8 cellular contexts compared by ENCODE assay signal in genomic region chr1:202968895-202969295, GRCh38. TPM values are rescaled to one million over a fixed set of nuclear protein-coding genes. Genes with fewer than 3 reads are reported as not detected.
DNase-seq lines count a peak whose midpoint lies in the region; ATAC-seq and TF ChIP-seq lines count a peak whose summit lies in the region.

No MANE protein-coding gene starts in this region.

- no peaks in the 10 kb centered on the region; the same call in 1 of the 2 replicates for H3F3A ChIP-seq in DOHH2 (ENCODE audit: control insufficient read depth, insufficient read depth)

- 27% methylated on average over 5 of the region's 5 CpGs for WGBS in suprapubic skin

- DNase-seq in LHCN-M2 (ENCODE audit: low read depth) (peak; percentile 71), SIG-M5 (lab: John Stamatoyannopoulos, UW) (peak; percentile 100), cerebellar cortex (ENCODE audit: low spot score) (peak; percentile 77), left lung (peak in 1 of 2 donors; percentile 64), suprapubic skin (ENCODE audit: low spot score in 2 of 2) (no peak)

- no peak for TF ChIP-seq POLR2A in suprapubic skin (IDR thresholded peaks at IDR 0.05)
- TF ChIP-seq POLR2A in GM18505 (IDR thresholded peaks at IDR 0.05; ENCODE audit: borderline replicate concordance, extremely low read depth, insufficient read depth, insufficient read length), result no peak

- H3K27me3 ChIP-seq in DOHH2 (ENCODE audit: control insufficient read depth, low read length) (peaks cover 3% of the 10 kb centered on the region; the same call in 1 of the 2 replicates), left lung (no peaks in the 10 kb centered on the region), suprapubic skin (no peaks in the 10 kb centered on the region)

- intact Hi-C loops in left lung (cut with DNase I), result no loop called here

- no peaks in the 10 kb centered on the region for H4K20me1 ChIP-seq in DOHH2 (ENCODE audit: control insufficient read depth, insufficient read depth, low read depth, low read length)

- no peaks in the 10 kb centered on the region for H3K36me3 ChIP-seq in DOHH2 (ENCODE audit: control insufficient read depth, low read length)
- peaks cover 0 to 14% of the 10 kb centered on the region in 2 donors for H3K36me3 ChIP-seq in left lung
- H3K36me3 ChIP-seq in suprapubic skin, result peaks cover 6% of the 10 kb centered on the region

- TF ChIP-seq EP300 in suprapubic skin (IDR thresholded peaks at IDR 0.05), result no peak

- H3K4me3 ChIP-seq in DOHH2 (ENCODE audit: low read length) (peak overlapping the region; percentile 76), left lung (no peak overlapping the region), suprapubic skin (no peak overlapping the region)

- peaks cover 6% of the 10 kb centered on the region for H3K79me2 ChIP-seq in DOHH2 (ENCODE audit: control insufficient read depth, low read length)

- no peaks in the 10 kb centered on the region for H3K9me2 ChIP-seq in DOHH2 (replicated peaks; ENCODE audit: control insufficient read depth, low read length)

- H3K27ac ChIP-seq in DOHH2 (ENCODE audit: low read depth, low read length) (peak overlapping the region; percentile 78), left lung (peak overlapping the region in 1 of 2 donors; percentile 89), suprapubic skin (no peak overlapping the region)

- peaks cover 32% of the 10 kb centered on the region for H3K4me1 ChIP-seq in DOHH2 (ENCODE audit: control insufficient read depth, low read length)
- H3K4me1 ChIP-seq in left lung, result peaks cover 11 to 50% of the 10 kb centered on the region in 2 donors
- peaks cover 46% of the 10 kb centered on the region for H3K4me1 ChIP-seq in suprapubic skin

- peak overlapping the region; percentile 90 for H3K4me2 ChIP-seq in DOHH2 (ENCODE audit: low read length)

- ATAC-seq in GM21447 (IDR thresholded peaks at IDR 0.05; ENCODE audit: unreplicated experiment) (peak; percentile 54), left lung (peak; percentile 61), GM18505 (IDR thresholded peaks at IDR 0.05; ENCODE audit: unreplicated experiment) (no peak)

- TF ChIP-seq CTCF in DOHH2 (IDR thresholded peaks at IDR 0.05; ENCODE audit: low read depth, low read length, poor library complexity, severe bottlenecking), result peak; percentile 83
- TF ChIP-seq CTCF in left lung (IDR thresholded peaks at IDR 0.05), result peak; percentile 51 to 72
- TF ChIP-seq CTCF in suprapubic skin (IDR thresholded peaks at IDR 0.05), result peak; percentile 34 to 72

- H3K9me3 ChIP-seq in DOHH2 (ENCODE audit: control insufficient read depth, insufficient read depth, low read length) (no peaks in the 10 kb centered on the region), left lung (no peaks in the 10 kb centered on the region), suprapubic skin (no peaks in the 10 kb centered on the region)

RNA-seq across cellular contexts. Expression of gene CYB5R1, which starts 1.8 kb away (rescaled TPM):
- total RNA-seq in LHCN-M2 (2014; rRNA removed) (84.9 and 114 TPM in 2 replicates), left lung (10 to 100 TPM; 79.0 to 99.5 TPM), suprapubic skin (100 to 1,000 TPM; 136 to 212 (median 176) TPM)
- 223 TPM for polyA plus RNA-seq in LHCN-M2 (2012)

RNA-seq across cellular contexts. Expression of gene ADIPOR1, which starts 10.8 kb away (rescaled TPM):
- total RNA-seq in LHCN-M2 (2014; rRNA removed), result 95.3 and 102 TPM in 2 replicates
- 63.5 TPM for polyA plus RNA-seq in LHCN-M2 (2012)
- total RNA-seq in left lung, result 100 to 1,000 TPM; 130 to 138 TPM
- 100 to 1,000 TPM; 124 to 190 (median 169) TPM for total RNA-seq in suprapubic skin

RNA-seq across cellular contexts. Expression of gene TMEM183A, which starts 38.3 kb away (rescaled TPM):
- total RNA-seq in LHCN-M2 (2014; rRNA removed), result 67.0 and 73.5 TPM in 2 replicates
- 39.7 TPM for polyA plus RNA-seq in LHCN-M2 (2012)
- total RNA-seq in left lung, result 10 to 100 TPM; 54.0 to 70.9 TPM
- total RNA-seq in suprapubic skin, result 10 to 100 TPM; 62.0 to 95.5 (median 68.6) TPM

RNA-seq across cellular contexts. Expression of gene KLHL12, which starts 41.9 kb away (rescaled TPM):
- total RNA-seq in LHCN-M2 (2014; rRNA removed) (30.7 and 35.6 TPM in 2 replicates), left lung (10 to 100 TPM; 26.6 to 29.7 TPM), suprapubic skin (10 to 100 TPM; 13.4 to 19.6 (median 15.1) TPM)
- 18.2 TPM for polyA plus RNA-seq in LHCN-M2 (2012)

RNA-seq across cellular contexts. Expression of gene PPFIA4, which starts 57.4 kb away (rescaled TPM):
- total RNA-seq in LHCN-M2 (2014; rRNA removed) (24.1 and 33.2 TPM in 2 replicates), left lung (1 to 10 TPM; 1.3 to 2.1 TPM), suprapubic skin (10 to 100 TPM in 1 of 4 donors, 1 to 10 TPM in 1, under 1 TPM in 2; 0.26 to 38.7 (median 1.5) TPM)
- 20.1 TPM for polyA plus RNA-seq in LHCN-M2 (2012)

Comparison
In these comparisons a context has a peak if more than half of its experiments do, and no peak if none do; other contexts are left out.
1. DNase-seq: peak in LHCN-M2 (single experiment), SIG-M5 (single experiment) and cerebellar cortex (single experiment); none in suprapubic skin (0 of 2).
2. Peak in every context shown above with its lines, with median percentiles within 50 percentile points of each other: CTCF ChIP-seq.